In the genomic region with DNA sequence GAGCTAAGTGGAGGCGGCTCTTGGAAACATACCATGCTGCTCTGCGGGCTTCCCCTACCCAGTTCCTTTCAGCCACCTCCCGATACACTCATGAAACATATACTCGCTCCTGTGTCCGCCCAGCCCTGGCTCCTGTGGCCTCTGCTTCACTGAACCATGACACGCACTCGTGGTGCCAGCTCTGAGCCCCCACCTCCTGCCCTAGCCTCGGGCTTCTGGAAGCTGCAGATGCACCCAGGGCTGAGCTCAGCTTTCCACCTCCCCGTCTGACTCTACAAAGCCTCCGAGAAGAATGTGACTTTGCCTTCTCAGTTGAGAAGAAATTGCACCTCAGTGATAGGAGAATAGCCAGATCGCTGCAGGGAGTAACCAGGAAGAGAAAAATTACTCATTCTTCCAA, we compare ENCODE assay signal across 23 cellular contexts. TPM values are rescaled to one million over a fixed set of nuclear protein-coding genes. Genes with fewer than 3 reads are reported as not detected.
DNase-seq lines count a peak whose midpoint lies in the region; ATAC-seq and TF ChIP-seq lines count a peak whose summit lies in the region.
"Had no signal": no experiment of that assay in that cellular context is flagged by ENCODE, and none has a peak within 500 bp of the region (broad histone marks: within the 10 kb centered on the region; RNA-seq: fewer than 3 reads in every experiment).

No MANE protein-coding gene starts in this region.

- H3K36me3 ChIP-seq in BLaER1 = no peaks in the 10 kb centered on the region
- no peaks in the 10 kb centered on the region for H3K36me3 ChIP-seq in DND-41 (ENCODE audit: insufficient read depth, low read length)

- H3K4me2 ChIP-seq in BLaER1 (peak overlapping the region; percentile 57), DND-41 (ENCODE audit: insufficient read depth, low read length) (no peak overlapping the region)
- H3K4me2 ChIP-seq: PC-9 had no signal

- no peak overlapping the region; the same call in 1 of the 2 replicates for H3K9ac ChIP-seq in BLaER1
- no peak overlapping the region for H3K9ac ChIP-seq in DND-41 (ENCODE audit: low read depth, low read length)

- no peak overlapping the region for H3K4me3 ChIP-seq in BLaER1
- no peak overlapping the region for H3K4me3 ChIP-seq in DND-41 (ENCODE audit: low read depth in 1 of 2, low read length in 2 of 2)
- H3K4me3 ChIP-seq: PC-9 had no signal

- no peaks in the 10 kb centered on the region for H4K20me1 ChIP-seq in BLaER1
- H4K20me1 ChIP-seq in DND-41 (ENCODE audit: insufficient read depth, low read length) = no peaks in the 10 kb centered on the region

- H3K9me3 ChIP-seq in BLaER1 (no peaks in the 10 kb centered on the region), DND-41 (ENCODE audit: insufficient read depth, low read length, severe bottlenecking) (no peaks in the 10 kb centered on the region)

- DNase-seq in DND-41 (peak; percentile 9), RPMI7951 (ENCODE audit: low read depth) (peak; percentile 9), kidney tubule cell (ENCODE audit: low spot score) (peak; percentile 69), cerebellar cortex (ENCODE audit: low spot score) (no peak), SKM-1 (lab: John Stamatoyannopoulos, UW; ENCODE audit: unreplicated experiment) (no peak), AG08396 (ENCODE audit: low spot score) (no peak)
- DNase-seq: DMS153, GOT3, Karpas-422, NCI-H1092, NCI-H1417 treated with DMSO at 0.1 percent for 48 hours, NCI-H1694 treated with DMSO at 0.1 percent for 48 hours, NCI-H2081, NCI-H2227 treated with DMSO at 0.1 percent for 48 hours, NCI-H510A, PC-9, SHP77, T-helper 17 cell had no signal

- H3K27me3 ChIP-seq in BLaER1 = no peaks in the 10 kb centered on the region
- peaks cover 6% of the 10 kb centered on the region for H3K27me3 ChIP-seq in DND-41 (ENCODE audit: insufficient read depth, low read length, poor library complexity)

- H3K79me2 ChIP-seq in DND-41 (ENCODE audit: insufficient read depth, low read length) = no peaks in the 10 kb centered on the region

- H3K4me1 ChIP-seq in BLaER1 = peaks cover 17% of the 10 kb centered on the region
- peaks cover 4% of the 10 kb centered on the region; the same call in 1 of the 2 replicates for H3K4me1 ChIP-seq in DND-41 (ENCODE audit: insufficient read depth, low read length)

- no peak overlapping the region for H3K27ac ChIP-seq in BLaER1
- no peak overlapping the region for H3K27ac ChIP-seq in DND-41 (ENCODE audit: low read length)
- H3K27ac ChIP-seq: RWPE1 had no signal

- no peak for TF ChIP-seq CTCF in DND-41 (IDR thresholded peaks at IDR 0.05; ENCODE audit: borderline replicate concordance, extremely low read depth, low read length, poor library complexity, severe bottlenecking)

- 0 out of 3 replicates have a peak, but pooled peaks have one; percentile 35 for ATAC-seq in DND-41 (ENCODE audit: insufficient read depth, low read depth)
- ATAC-seq: HCT116, T-helper 17 cell had no signal

- no peak overlapping the region for H2AFZ ChIP-seq in DND-41 (ENCODE audit: low read depth, low read length)
- H2AFZ ChIP-seq: PC-9 had no signal

RNA-seq across cellular contexts. Expression of gene CALB2, which starts 11.0 kb away (rescaled TPM):
- 1.2 and 3.2 TPM in 2 replicates for total RNA-seq in RPMI7951 (2014; rRNA removed; shearing (Covaris generic))
- total RNA-seq: A673, B cell, T-helper 17 cell had no signal

Comparison
In these comparisons a context has a peak if more than half of its experiments do, and no peak if none do; other contexts are left out.
1. DNase-seq: peak in DND-41 (single experiment), RPMI7951 (single experiment) and kidney tubule cell (single experiment); none in cerebellar cortex (single experiment), SKM-1 (single experiment) and AG08396 (single experiment).